6 cellular contexts compared by ENCODE assay signal in the genomic region with DNA sequence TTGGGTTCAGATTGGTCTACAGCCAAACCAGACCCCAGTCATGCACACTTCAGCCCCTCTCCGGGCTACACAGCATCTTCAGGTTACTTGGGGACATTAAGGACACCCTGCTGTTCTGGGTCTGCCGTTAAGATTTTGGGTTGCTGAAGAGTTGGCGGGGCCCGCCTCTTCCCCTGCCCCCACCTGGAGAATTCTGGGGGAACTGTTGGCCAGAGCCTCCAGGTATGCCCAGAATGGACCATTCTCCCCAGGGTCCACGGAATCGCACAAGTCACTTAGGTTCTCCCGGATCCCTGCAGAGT. TPM values are rescaled to one million over a fixed set of nuclear protein-coding genes. Genes with fewer than 3 reads are reported as not detected.
DNase-seq lines count a peak whose midpoint lies in the region; ATAC-seq and TF ChIP-seq lines count a peak whose summit lies in the region.

No MANE protein-coding gene starts in this region.

- no peaks in the 10 kb centered on the region for H3K9me3 ChIP-seq in Caco-2

- H3K36me3 ChIP-seq in Caco-2 (ENCODE audit: control insufficient read depth, insufficient read depth, low read length): peaks cover 2% of the 10 kb centered on the region; the same call in 1 of the 2 replicates

- H3K36me3 Mint-ChIP-seq in Caco-2 (ENCODE audit: insufficient read depth, unreplicated experiment) (peaks cover 14% of the 10 kb centered on the region), WTC11 (no peaks in the 10 kb centered on the region), mesothelial cell of epicardium (peaks cover 13% of the 10 kb centered on the region)

- CTCF ChIA-PET in Caco-2 (lab: Charles Lee) (interaction anchor here (1.2 kb wide), 1 partner anchor 68 kb away, joined by 8 read pairs; no protein-coding TSS in a partner anchor), WTC11 (lab: Charles Lee) (interaction anchor here (0.6 to 3.2 kb wide), 21 partner anchors 14 to 233 kb away, joined by 3 to 50 read pairs (median 4); a partner anchor contains a TSS)

- DNase-seq in Caco-2 (no peak), WTC11 (ENCODE audit: low spot score) (no peak), mesothelial cell of epicardium (ENCODE audit: low spot score in 2 of 2, unreplicated experiment in 2 of 2) (no peak), NCI-H2171 treated with DMSO at 0.1 percent for 48 hours (lab: John Stamatoyannopoulos, UW) (no peak), NCI-H2196 (lab: John Stamatoyannopoulos, UW; ENCODE audit: unreplicated experiment) (no peak), COR-L47 (lab: John Stamatoyannopoulos, UW) (no peak)

- peaks cover 21% of the 10 kb centered on the region; the same call in 1 of the 2 replicates for H3K4me1 ChIP-seq in Caco-2

- H3K27ac Mint-ChIP-seq in Caco-2 (ENCODE audit: unreplicated experiment) (no peak overlapping the region), WTC11 (no peak overlapping the region), mesothelial cell of epicardium (peak overlapping the region; percentile 92)

- H3K27me3 Mint-ChIP-seq in Caco-2 (ENCODE audit: insufficient read depth, unreplicated experiment) (no peaks in the 10 kb centered on the region), WTC11 (ENCODE audit: low read depth) (no peaks in the 10 kb centered on the region; the same call in 1 of the 2 replicates), mesothelial cell of epicardium (ENCODE audit: low read depth) (no peaks in the 10 kb centered on the region)

- POLR2A ChIA-PET in Caco-2 (lab: Charles Lee) (interaction anchor here (0.5 to 1.6 kb wide), 10 partner anchors 14 to 294 kb away, joined by 3 to 17 read pairs (median 6); a partner anchor contains a TSS), WTC11 (lab: Charles Lee) (interaction anchor here (0.6 to 2.6 kb wide), 13 partner anchors 12 to 211 kb away, joined by 3 to 10 read pairs (median 4); a partner anchor contains a TSS)

- H3K4me1 Mint-ChIP-seq in Caco-2 (ENCODE audit: low read depth, unreplicated experiment) (peaks cover 10% of the 10 kb centered on the region), WTC11 (peaks cover 38% of the 10 kb centered on the region), mesothelial cell of epicardium (peaks cover 42% of the 10 kb centered on the region)

- peak overlapping the region; percentile 78 for H3K4me3 Mint-ChIP-seq in Caco-2 (ENCODE audit: unreplicated experiment)
- peak overlapping the region; percentile 74 for H3K4me3 Mint-ChIP-seq in WTC11
- peak overlapping the region; percentile 68 for H3K4me3 Mint-ChIP-seq in mesothelial cell of epicardium

- TF ChIP-seq CTCF in Caco-2 (IDR thresholded peaks at IDR 0.05; ENCODE audit: insufficient read depth in 1 of 2, low read depth in 1 of 2, low read length in 1 of 2, severe bottlenecking in 1 of 2, unreplicated experiment in 1 of 2) (no peak), WTC11 (IDR thresholded peaks at IDR 0.05) (no peak), mesothelial cell of epicardium (IDR thresholded peaks at IDR 0.05; ENCODE audit: unreplicated experiment) (no peak)

- ATAC-seq in WTC11: peak; percentile 2; the same call in 1 of the 2 replicates

- intact Hi-C loops in Caco-2 (cut with micrococcal nuclease; ENCODE audit: unreplicated experiment): loop anchor here (2.0 kb wide), 1 partner anchor 15 kb away; no protein-coding TSS in a partner anchor

- H3K4me3 ChIP-seq in Caco-2 (ENCODE audit: low read depth, low read length): peak overlapping the region; percentile 95

- H3K27me3 ChIP-seq in Caco-2 (replicated peaks; ENCODE audit: control insufficient read depth, insufficient read depth, low read length): no peaks in the 10 kb centered on the region

- no TSS peak for BruUV-seq in Caco-2 (replicated peaks; lab: Mats Ljungman, UMichigan)

- H3K9me3 Mint-ChIP-seq in Caco-2 (ENCODE audit: unreplicated experiment) (no peaks in the 10 kb centered on the region), WTC11 (no peaks in the 10 kb centered on the region), mesothelial cell of epicardium (no peaks in the 10 kb centered on the region)

TF ChIP-seq in WTC11, 78 proteins besides CTCF, POLR2A, EP300 and RAD21:
- TF ChIP-seq EMX1 (CRISPR knock-in tag; IDR thresholded peaks at IDR 0.05) (0 out of 2 replicates have a peak, but pooled peaks have one; percentile 29), SOX15 (CRISPR knock-in tag; IDR thresholded peaks at IDR 0.05) (no peak)
TF ChIP-seq in WTC11: peak in this region for 1.

RNA-seq across cellular contexts. Expression of a gene that starts 0.4 kb away (rescaled TPM):
- total RNA-seq in Caco-2 (2022) (175 and 180 TPM in 2 replicates), WTC11 (2021) (151 to 165 TPM (median 160 TPM) in 3 replicates), mesothelial cell of epicardium (303 to 313 TPM (median 308 TPM) in 3 replicates)

RNA-seq across cellular contexts. Expression of a gene that starts 16.3 kb away (rescaled TPM):
- 47.7 and 52.7 TPM in 2 replicates for total RNA-seq in Caco-2 (2022)
- total RNA-seq in WTC11 (2021): 31.2 to 36.4 TPM (median 35.7 TPM) in 3 replicates
- total RNA-seq in mesothelial cell of epicardium: 61.9 to 69.2 TPM (median 69.0 TPM) in 3 replicates

RNA-seq across cellular contexts. Expression of a gene that starts 16.5 kb away (rescaled TPM):
- total RNA-seq in Caco-2 (2022): 123 and 124 TPM in 2 replicates
- total RNA-seq in WTC11 (2021): 107 to 131 TPM (median 112 TPM) in 3 replicates
- total RNA-seq in mesothelial cell of epicardium: 50.5 to 55.5 TPM (median 54.9 TPM) in 3 replicates

RNA-seq across cellular contexts. Expression of a gene that starts 22.1 kb away (rescaled TPM):
- 25.3 and 26.7 TPM in 2 replicates for total RNA-seq in Caco-2 (2022)
- 20.8 to 27.9 TPM (median 27.0 TPM) in 3 replicates for total RNA-seq in WTC11 (2021)
- 88.0 to 90.9 TPM (median 90.6 TPM) in 3 replicates for total RNA-seq in mesothelial cell of epicardium

RNA-seq across cellular contexts. Expression of a gene that starts 54.3 kb away (rescaled TPM):
- total RNA-seq in Caco-2 (2022) (71.0 and 74.9 TPM in 2 replicates), WTC11 (2021) (65.6 to 81.0 TPM (median 67.9 TPM) in 3 replicates), mesothelial cell of epicardium (44.2 to 45.9 TPM (median 45.1 TPM) in 3 replicates)
